In the genomic region with DNA sequence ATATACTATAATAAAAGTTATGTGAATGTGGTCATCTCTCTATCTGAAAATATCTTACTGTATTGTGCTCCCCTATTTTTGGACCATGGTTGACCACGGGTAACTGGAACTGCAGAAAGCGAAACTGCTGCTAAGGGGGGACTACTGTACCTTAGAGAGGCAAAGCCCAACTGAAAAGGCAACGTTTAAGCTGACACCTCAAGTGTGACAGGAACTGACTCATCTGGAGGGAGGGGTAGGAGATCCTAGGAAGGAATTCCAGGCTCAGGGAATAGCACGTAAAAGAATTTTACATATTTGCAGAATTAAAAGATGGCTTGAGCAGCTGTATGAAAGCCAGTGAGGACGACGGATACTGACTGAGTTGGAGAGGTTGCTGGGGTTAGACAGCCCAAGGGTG, we compare ENCODE assay signal across 11 cellular contexts. TPM values are rescaled to one million over a fixed set of nuclear protein-coding genes. Genes with fewer than 3 reads are reported as not detected.
DNase-seq lines count a peak whose midpoint lies in the region; ATAC-seq and TF ChIP-seq lines count a peak whose summit lies in the region.
"Had no signal": no experiment of that assay in that cellular context is flagged by ENCODE, and none has a peak within 500 bp of the region (broad histone marks: within the 10 kb centered on the region; RNA-seq: fewer than 3 reads in every experiment).

No MANE protein-coding gene starts in this region.

- H3K4me1 ChIP-seq in foreskin keratinocyte, result peaks cover 27% of the 10 kb centered on the region

- H3K4me3 ChIP-seq in MG63, result no peak overlapping the region

- H3K9me3 ChIP-seq in MG63, result no peaks in the 10 kb centered on the region

- TF ChIP-seq CTCF in foreskin keratinocyte (conservative IDR thresholded peaks at IDR 0.05), result no peak

- no peak overlapping the region for H3K27ac ChIP-seq in foreskin keratinocyte

- H3K27me3 ChIP-seq in MG63 (no peaks in the 10 kb centered on the region), foreskin keratinocyte (no peaks in the 10 kb centered on the region)

- ATAC-seq in GM21576 (IDR thresholded peaks at IDR 0.05; ENCODE audit: unreplicated experiment) (peak; percentile 56), foreskin keratinocyte (peak; percentile 40), HG02588 (IDR thresholded peaks at IDR 0.05; ENCODE audit: unreplicated experiment) (no peak), GM21786 (IDR thresholded peaks at IDR 0.05; ENCODE audit: unreplicated experiment) (no peak), GM19397 (IDR thresholded peaks at IDR 0.05; ENCODE audit: unreplicated experiment) (no peak), GM18873 (IDR thresholded peaks at IDR 0.05; ENCODE audit: low FRiP score, unreplicated experiment) (no peak)

- DNase-seq in Daoy (ENCODE audit: low read depth) (peak; percentile 81), MG63 (peak; percentile 52), foreskin keratinocyte (peak; percentile 29 to 48)
- DNase-seq: activated CD4-positive, CD25-positive, alpha-beta regulatory T cell treated with anti-CD3 and anti-CD28 coated beads, Interleukin-2, amount 50 U/mL, for 72 hours; DMS 273 treated with DMSO at 0.1 percent for 48 hours; stimulated activated CD4-positive, alpha-beta T cell treated with anti-CD3 and anti-CD28 coated beads, Interleukin-12 subunit alpha, Interleukin-12 subunit beta, amount 100 ng/mL, for 4 hours had no signal

- peaks cover 17% of the 10 kb centered on the region for H3K36me3 ChIP-seq in MG63

RNA-seq across cellular contexts. Expression of gene ELOVL2, which starts 34.8 kb away (rescaled TPM):
- total RNA-seq in Daoy (2014; rRNA removed; shearing (Covaris generic)), result 11.3 and 11.5 TPM in 2 replicates
- 41.8 and 56.3 TPM in 2 replicates for total RNA-seq in MG63 (2014; rRNA removed; shearing (Covaris generic); ENCODE audit: low replicate concordance)
- 0.10 and 0.18 TPM in 2 replicates for total RNA-seq in foreskin keratinocyte
- 0.06 and 0.07 TPM in 2 replicates for polyA plus RNA-seq in foreskin keratinocyte

Comparison
In these comparisons a context has a peak if more than half of its experiments do, and no peak if none do; other contexts are left out.
1. ATAC-seq: peak in GM21576 (single experiment) and foreskin keratinocyte (single experiment); none in HG02588 (single experiment), GM21786 (single experiment), GM19397 (single experiment) and GM18873 (single experiment).
2. RNA of gene ELOVL2, which starts 34.8 kb away (total RNA-seq): 41.8 to 56.3 TPM in MG63 and 11.3 to 11.5 TPM in Daoy; 0.10 to 0.18 TPM in foreskin keratinocyte; every median in the first group is over 10 times any median in the second.
3. Peak in every context shown above with its lines, with median percentiles within 50 percentile points of each other: DNase-seq.